9 cellular contexts compared by ENCODE assay signal in the genomic region with DNA sequence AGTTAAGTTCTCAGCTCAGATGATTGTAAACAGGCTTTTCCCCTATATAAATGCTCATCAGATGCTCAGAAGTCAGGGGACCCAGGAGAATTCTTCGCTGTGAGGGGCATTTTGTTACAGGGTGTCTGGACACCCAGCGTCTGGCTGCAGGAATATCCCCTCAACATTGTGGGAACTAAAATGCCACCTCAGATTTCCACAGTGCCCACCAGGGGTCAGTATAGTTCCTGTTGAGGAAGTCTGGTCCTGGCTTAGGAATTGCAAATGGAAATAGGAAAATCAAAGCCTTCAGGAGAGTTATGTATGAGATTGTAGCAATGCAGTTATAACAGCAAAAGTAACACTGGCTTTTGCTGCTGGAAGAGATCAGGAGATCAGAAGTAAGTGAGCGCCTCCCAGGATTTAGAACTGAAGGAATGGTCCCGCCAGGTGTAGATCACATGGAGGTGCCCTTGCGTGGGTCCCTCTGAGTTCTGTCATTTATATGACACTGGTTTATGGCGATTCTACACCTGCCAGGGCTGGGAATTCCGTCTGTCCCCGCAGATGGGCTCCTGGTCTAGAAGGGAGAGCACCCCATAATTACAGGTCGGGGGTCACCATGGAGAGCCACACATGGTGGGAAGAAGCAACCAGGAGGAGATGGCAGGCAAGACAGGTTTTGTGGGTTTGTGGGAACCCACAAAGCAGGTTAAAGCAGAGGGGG. TPM values are rescaled to one million over a fixed set of nuclear protein-coding genes. Genes with fewer than 3 reads are reported as not detected.
DNase-seq lines count a peak whose midpoint lies in the region; ATAC-seq, FAIRE-seq and TF ChIP-seq lines count a peak whose summit lies in the region.
"Had no signal": no experiment of that assay in that cellular context is flagged by ENCODE, and none has a peak within 500 bp of the region (broad histone marks: within the 10 kb centered on the region; RNA-seq: fewer than 3 reads in every experiment).

No MANE protein-coding gene starts in this region.

- no peaks in the 10 kb centered on the region for H3K9me3 Mint-ChIP-seq in activated CD4-positive, alpha-beta memory T cell treated with anti-CD3 and anti-CD28 coated beads, Interleukin-2, amount 10 ng/mL, durations not matched to agents 7 days and 5 days
- H3K9me3 Mint-ChIP-seq: naive thymus-derived CD8-positive, alpha-beta T cell had no signal

- H3K4me3 Mint-ChIP-seq in activated CD4-positive, alpha-beta memory T cell treated with anti-CD3 and anti-CD28 coated beads, Interleukin-2, amount 10 ng/mL, durations not matched to agents 7 days and 5 days = no peak overlapping the region
- H3K4me3 Mint-ChIP-seq: naive thymus-derived CD8-positive, alpha-beta T cell had no signal

- peak; percentile 6 for FAIRE-seq in frontal cortex (lab: Jason Lieb, UNC)

- H3K4me1 Mint-ChIP-seq in activated CD4-positive, alpha-beta memory T cell treated with anti-CD3 and anti-CD28 coated beads, Interleukin-2, amount 10 ng/mL, durations not matched to agents 7 days and 5 days = peaks cover 2% of the 10 kb centered on the region
- H3K4me1 Mint-ChIP-seq: naive thymus-derived CD8-positive, alpha-beta T cell had no signal

- TF ChIP-seq CTCF in AG09309 (IDR thresholded peaks at IDR 0.05; ENCODE audit: control insufficient read depth, insufficient read depth, low read depth, low read length, missing control alignments) = peak; percentile 81
- peak; percentile 74 for TF ChIP-seq CTCF in GM12864 (IDR thresholded peaks at IDR 0.05; ENCODE audit: low read depth, low read length, missing control alignments)
- TF ChIP-seq CTCF in omental fat pad (IDR thresholded peaks at IDR 0.05) = peak in 2 of 3 donors; percentile 45 to 48

- no peak overlapping the region for H3K27ac Mint-ChIP-seq in activated CD4-positive, alpha-beta memory T cell treated with anti-CD3 and anti-CD28 coated beads, Interleukin-2, amount 10 ng/mL, durations not matched to agents 7 days and 5 days

- ATAC-seq in omental fat pad (ENCODE audit: low FRiP score) (no peak), HG03432 (IDR thresholded peaks at IDR 0.05; ENCODE audit: unreplicated experiment) (no peak)
- ATAC-seq: naive thymus-derived CD8-positive, alpha-beta T cell had no signal

- peaks cover 2% of the 10 kb centered on the region for H3K27me3 Mint-ChIP-seq in activated CD4-positive, alpha-beta memory T cell treated with anti-CD3 and anti-CD28 coated beads, Interleukin-2, amount 10 ng/mL, durations not matched to agents 7 days and 5 days

- H3K4me3 ChIP-seq in AG09309 (ENCODE audit: control insufficient read depth, low read depth, low read length) (no peak overlapping the region), GM12864 (ENCODE audit: low read depth, low read length) (no peak overlapping the region)

- POLR2A ChIA-PET in activated CD4-positive, alpha-beta memory T cell treated with anti-CD3 and anti-CD28 coated beads, Interleukin-2, amount 10 ng/mL, durations not matched to agents 7 days and 5 days (lab: Charles Lee) = no interaction called here

- no peaks in the 10 kb centered on the region for H3K36me3 Mint-ChIP-seq in activated CD4-positive, alpha-beta memory T cell treated with anti-CD3 and anti-CD28 coated beads, Interleukin-2, amount 10 ng/mL, durations not matched to agents 7 days and 5 days (ENCODE audit: low read depth)
- H3K36me3 Mint-ChIP-seq: naive thymus-derived CD8-positive, alpha-beta T cell had no signal

- DNase-seq in AG09309 (ENCODE audit: low read depth) (peak; percentile 34), GM12864 (ENCODE audit: low read depth) (no peak), NCI-H2029 (lab: John Stamatoyannopoulos, UW) (peak; percentile 54), frontal cortex (ENCODE audit: low spot score in 2 of 2) (peak; percentile 61 to 77), omental fat pad (ENCODE audit: low spot score) (no peak), OCI-M2 (lab: John Stamatoyannopoulos, UW; ENCODE audit: unreplicated experiment) (no peak)
- DNase-seq in activated CD4-positive, alpha-beta memory T cell treated with anti-CD3 and anti-CD28 coated beads, Interleukin-2, amount 10 ng/mL, durations not matched to agents 7 days and 5 days = peak; percentile 28

- CTCF ChIA-PET in activated CD4-positive, alpha-beta memory T cell treated with anti-CD3 and anti-CD28 coated beads, Interleukin-2, amount 10 ng/mL, durations not matched to agents 7 days and 5 days (lab: Charles Lee) = interaction anchor here (1.6 kb wide), 1 partner anchor 133 kb away, joined by 6 read pairs; no protein-coding TSS in a partner anchor

RNA-seq across cellular contexts. Expression of gene CTSL, which starts 47.1 kb away (rescaled TPM):
- 10 to 100 TPM; 12.1 to 12.9 TPM for total RNA-seq in activated CD4-positive, alpha-beta memory T cell treated with anti-CD3 and anti-CD28 coated beads, Interleukin-2, amount 10 ng/mL, durations not matched to agents 7 days and 5 days
- total RNA-seq in frontal cortex = 33.0 TPM
- 100 to 1,000 TPM; 160 to 932 (median 321) TPM for total RNA-seq in omental fat pad

Comparison
In these comparisons a context has a peak if more than half of its experiments do, and no peak if none do; other contexts are left out.
1. DNase-seq: peak in AG09309 (single experiment), NCI-H2029 (single experiment), activated CD4-positive, alpha-beta memory T cell treated with anti-CD3 and anti-CD28 coated beads, Interleukin-2, amount 10 ng/mL, durations not matched to agents 7 days and 5 days (single experiment) and frontal cortex (2 of 2); none in GM12864 (single experiment), omental fat pad (single experiment) and OCI-M2 (single experiment).
2. Peak in every context shown above with its lines, with median percentiles within 50 percentile points of each other: CTCF ChIP-seq.